In the genomic region with DNA sequence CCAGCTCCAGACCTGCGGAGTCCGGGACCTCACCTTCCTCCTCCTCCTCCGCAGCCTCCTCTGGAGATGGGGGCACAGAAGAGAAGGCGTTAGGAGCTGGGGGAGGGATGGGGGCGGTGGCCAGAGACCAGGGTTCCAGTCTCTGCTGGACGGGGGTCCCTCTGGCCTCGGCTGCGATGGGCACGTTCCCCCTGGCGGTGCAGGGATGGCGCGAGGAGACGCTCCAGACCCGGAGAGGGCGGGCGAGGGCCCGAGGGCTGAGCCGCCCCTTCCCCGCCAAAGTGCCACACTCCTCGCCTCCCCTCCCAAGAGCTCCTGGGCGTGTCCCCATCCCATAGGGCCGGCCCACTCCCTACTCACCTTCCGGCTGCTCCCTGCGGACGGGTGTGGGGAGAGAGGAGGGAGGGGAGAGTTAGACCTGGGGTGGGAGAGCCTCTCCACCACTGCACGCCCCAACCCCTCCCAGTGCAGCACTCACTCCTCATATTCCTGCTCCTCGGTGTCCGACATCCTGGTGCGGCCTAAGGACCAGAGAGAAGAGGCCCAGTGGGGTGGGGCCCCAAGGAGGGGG, we compare ENCODE assay signal across 8 cellular contexts. TPM values are rescaled to one million over a fixed set of nuclear protein-coding genes. Genes with fewer than 3 reads are reported as not detected.
A peak's percentile ranks its signal among the peaks of the same experiment; 100 is the strongest.
DNase-seq lines count a peak whose midpoint lies in the region; ATAC-seq and TF ChIP-seq lines count a peak whose summit lies in the region.

No MANE protein-coding gene starts in this region.

- H3K4me1 ChIP-seq in upper lobe of right lung: no peaks in the 10 kb centered on the region
- H3K4me1 ChIP-seq in CD8-positive, alpha-beta T cell (ENCODE audit: insufficient read depth, low read length): peaks cover 3% of the 10 kb centered on the region

- H3K4me1 Mint-ChIP-seq in activated CD8-positive, alpha-beta T cell treated with anti-CD3 and anti-CD28 coated beads, Interleukin-2, amount 10 ng/mL, durations not matched to agents 7 days and 5 days (ENCODE audit: low read depth): peaks cover 12% of the 10 kb centered on the region
- peaks cover 3% of the 10 kb centered on the region for H3K4me1 Mint-ChIP-seq in activated CD8-positive, alpha-beta T cell treated with anti-CD3 and anti-CD28 coated beads for 36 hours (ENCODE audit: low read depth)
- peaks cover 3% of the 10 kb centered on the region for H3K4me1 Mint-ChIP-seq in CD8-positive, alpha-beta T cell (ENCODE audit: low read depth)

- H3K9me3 Mint-ChIP-seq in activated CD8-positive, alpha-beta T cell treated with anti-CD3 and anti-CD28 coated beads, Interleukin-2, amount 10 ng/mL, durations not matched to agents 7 days and 5 days (ENCODE audit: insufficient read depth): peaks cover 4% of the 10 kb centered on the region
- H3K9me3 Mint-ChIP-seq in activated CD8-positive, alpha-beta T cell treated with anti-CD3 and anti-CD28 coated beads for 36 hours: peaks cover 5% of the 10 kb centered on the region
- no peaks in the 10 kb centered on the region for H3K9me3 Mint-ChIP-seq in CD8-positive, alpha-beta T cell

- peak overlapping the region; percentile 46 for H3K4me3 ChIP-seq in epithelial cell of esophagus (ENCODE audit: low read length)
- no peak overlapping the region for H3K4me3 ChIP-seq in upper lobe of right lung
- no peak overlapping the region for H3K4me3 ChIP-seq in CD8-positive, alpha-beta T cell (ENCODE audit: low read depth, low read length)

- no peaks in the 10 kb centered on the region for H3K36me3 ChIP-seq in upper lobe of right lung
- H3K36me3 ChIP-seq in CD8-positive, alpha-beta T cell (ENCODE audit: insufficient read depth, low read length): no peaks in the 10 kb centered on the region

- H3K27ac ChIP-seq in upper lobe of right lung: no peak overlapping the region
- H3K27ac ChIP-seq in CD8-positive, alpha-beta T cell (ENCODE audit: low read depth, low read length): no peak overlapping the region

- no peaks in the 10 kb centered on the region for H3K9me3 ChIP-seq in upper lobe of right lung
- H3K9me3 ChIP-seq in CD8-positive, alpha-beta T cell (ENCODE audit: low read length): no peaks in the 10 kb centered on the region

- peaks cover 45% of the 10 kb centered on the region for H3K27me3 Mint-ChIP-seq in activated CD8-positive, alpha-beta T cell treated with anti-CD3 and anti-CD28 coated beads, Interleukin-2, amount 10 ng/mL, durations not matched to agents 7 days and 5 days (ENCODE audit: low read depth)
- peaks cover 46% of the 10 kb centered on the region for H3K27me3 Mint-ChIP-seq in activated CD8-positive, alpha-beta T cell treated with anti-CD3 and anti-CD28 coated beads for 36 hours
- H3K27me3 Mint-ChIP-seq in CD8-positive, alpha-beta T cell (ENCODE audit: low read depth): peaks cover 50% of the 10 kb centered on the region

- no peaks in the 10 kb centered on the region for H3K36me3 Mint-ChIP-seq in activated CD8-positive, alpha-beta T cell treated with anti-CD3 and anti-CD28 coated beads, Interleukin-2, amount 10 ng/mL, durations not matched to agents 7 days and 5 days (ENCODE audit: low read depth)
- no peaks in the 10 kb centered on the region for H3K36me3 Mint-ChIP-seq in activated CD8-positive, alpha-beta T cell treated with anti-CD3 and anti-CD28 coated beads for 36 hours (ENCODE audit: low read depth)
- no peaks in the 10 kb centered on the region for H3K36me3 Mint-ChIP-seq in CD8-positive, alpha-beta T cell

- no peak for TF ChIP-seq CTCF in activated CD8-positive, alpha-beta T cell treated with anti-CD3 and anti-CD28 coated beads for 36 hours (IDR thresholded peaks at IDR 0.05)
- TF ChIP-seq CTCF in epithelial cell of esophagus (IDR thresholded peaks at IDR 0.05; ENCODE audit: insufficient read depth, low read depth, low read length, missing control alignments) (no peak), upper lobe of right lung (IDR thresholded peaks at IDR 0.05) (no peak)
- TF ChIP-seq CTCF in CD8-positive, alpha-beta T cell (IDR thresholded peaks at IDR 0.05): no peak

- intact Hi-C loops in activated CD8-positive, alpha-beta T cell treated with anti-CD3 and anti-CD28 coated beads for 36 hours (cut with micrococcal nuclease): no loop called here
- intact Hi-C loops in upper lobe of right lung (cut with DNase I): no loop called here
- intact Hi-C loops in CD8-positive, alpha-beta T cell (cut with DNase I, micrococcal nuclease): no loop called here

- CTCF ChIA-PET in activated CD8-positive, alpha-beta T cell treated with anti-CD3 and anti-CD28 coated beads, Interleukin-2, amount 10 ng/mL, durations not matched to agents 7 days and 5 days (lab: Charles Lee): interaction anchor here (1.1 to 1.9 kb wide), 2 partner anchors 13 to 20 kb away, joined by 3 to 8 read pairs; no protein-coding TSS in a partner anchor
- CTCF ChIA-PET in activated CD8-positive, alpha-beta T cell treated with anti-CD3 and anti-CD28 coated beads for 36 hours (lab: Charles Lee): interaction anchor here (0.7 to 1.4 kb wide), 5 partner anchors 10 to 357 kb away, joined by 3 to 6 read pairs (median 4); partner anchors contain the start of gene PPP1R12C
- CTCF ChIA-PET in CD8-positive, alpha-beta T cell (lab: Charles Lee): interaction anchor here (1.2 to 1.5 kb wide), 2 partner anchors 14 to 272 kb away, joined by 4 to 5 read pairs; no protein-coding TSS in a partner anchor

- ATAC-seq in activated CD8-positive, alpha-beta T cell treated with anti-CD3 and anti-CD28 coated beads, Interleukin-2, amount 10 ng/mL, durations not matched to agents 7 days and 5 days: peak; percentile 30
- ATAC-seq in activated CD8-positive, alpha-beta T cell treated with anti-CD3 and anti-CD28 coated beads for 36 hours: no peak
- peak; percentile 8 for ATAC-seq in upper lobe of right lung
- no peak for ATAC-seq in CD8-positive, alpha-beta T cell

- H3K4me3 Mint-ChIP-seq in activated CD8-positive, alpha-beta T cell treated with anti-CD3 and anti-CD28 coated beads, Interleukin-2, amount 10 ng/mL, durations not matched to agents 7 days and 5 days: no peak overlapping the region
- no peak overlapping the region for H3K4me3 Mint-ChIP-seq in activated CD8-positive, alpha-beta T cell treated with anti-CD3 and anti-CD28 coated beads for 36 hours
- no peak overlapping the region for H3K4me3 Mint-ChIP-seq in CD8-positive, alpha-beta T cell

- DNase-seq in activated CD8-positive, alpha-beta T cell treated with anti-CD3 and anti-CD28 coated beads, Interleukin-2, amount 10 ng/mL, durations not matched to agents 7 days and 5 days: no peak
- no peak for DNase-seq in activated CD8-positive, alpha-beta T cell treated with anti-CD3 and anti-CD28 coated beads for 36 hours
- DNase-seq in NCI-H510A treated with DMSO at 0.1 percent for 48 hours (lab: John Stamatoyannopoulos, UW): peak; percentile 85
- peak; percentile 32 for DNase-seq in epithelial cell of esophagus (ENCODE audit: low read depth)
- DNase-seq in upper lobe of right lung: no peak
- no peak for DNase-seq in NCI-H446 treated with DMSO at 0.1 percent for 48 hours (lab: John Stamatoyannopoulos, UW)
- DNase-seq in NK-92 treated with Interleukin-12 subunit alpha and Interleukin-12 subunit beta, amount 100 ng/mL, for 24 hours (lab: John Stamatoyannopoulos, UW): no peak
- DNase-seq in CD8-positive, alpha-beta T cell: no peak

- no peak overlapping the region for H3K27ac Mint-ChIP-seq in activated CD8-positive, alpha-beta T cell treated with anti-CD3 and anti-CD28 coated beads, Interleukin-2, amount 10 ng/mL, durations not matched to agents 7 days and 5 days
- H3K27ac Mint-ChIP-seq in activated CD8-positive, alpha-beta T cell treated with anti-CD3 and anti-CD28 coated beads for 36 hours: no peak overlapping the region
- H3K27ac Mint-ChIP-seq in CD8-positive, alpha-beta T cell: no peak overlapping the region

- POLR2A ChIA-PET in activated CD8-positive, alpha-beta T cell treated with anti-CD3 and anti-CD28 coated beads, Interleukin-2, amount 10 ng/mL, durations not matched to agents 7 days and 5 days (lab: Charles Lee): interaction anchor here (0.6 kb wide), 1 partner anchor 219 kb away, joined by 4 read pairs; no protein-coding TSS in a partner anchor
- POLR2A ChIA-PET in activated CD8-positive, alpha-beta T cell treated with anti-CD3 and anti-CD28 coated beads for 36 hours (lab: Charles Lee): interaction anchor here (0.5 to 0.8 kb wide), 2 partner anchors 43 to 182 kb away, joined by 3 to 4 read pairs; no protein-coding TSS in a partner anchor
- POLR2A ChIA-PET in CD8-positive, alpha-beta T cell (lab: Charles Lee): no interaction called here

- peaks cover 60% of the 10 kb centered on the region for H3K27me3 ChIP-seq in upper lobe of right lung
- peaks cover 14% of the 10 kb centered on the region for H3K27me3 ChIP-seq in CD8-positive, alpha-beta T cell (ENCODE audit: insufficient read depth, low read length)

RNA-seq across cellular contexts. Expression of gene TNNT1, which starts 2.3 kb away (rescaled TPM):
- not detected for total RNA-seq in activated CD8-positive, alpha-beta T cell treated with anti-CD3 and anti-CD28 coated beads, Interleukin-2, amount 10 ng/mL, durations not matched to agents 7 days and 5 days
- total RNA-seq in activated CD8-positive, alpha-beta T cell treated with anti-CD3 and anti-CD28 coated beads for 36 hours: not detected
- 1.2 TPM for total RNA-seq in upper lobe of right lung
- not detected for total RNA-seq in CD8-positive, alpha-beta T cell

RNA-seq across cellular contexts. Expression of gene TNNI3, which starts 10.8 kb away (rescaled TPM):
- not detected for total RNA-seq in activated CD8-positive, alpha-beta T cell treated with anti-CD3 and anti-CD28 coated beads, Interleukin-2, amount 10 ng/mL, durations not matched to agents 7 days and 5 days
- total RNA-seq in activated CD8-positive, alpha-beta T cell treated with anti-CD3 and anti-CD28 coated beads for 36 hours: not detected
- total RNA-seq in upper lobe of right lung: not detected
- total RNA-seq in CD8-positive, alpha-beta T cell: not detected

RNA-seq across cellular contexts. Expression of gene DNAAF3, which starts 19.7 kb away (rescaled TPM):
- under 1 TPM; 0.21 to 0.23 TPM for total RNA-seq in activated CD8-positive, alpha-beta T cell treated with anti-CD3 and anti-CD28 coated beads, Interleukin-2, amount 10 ng/mL, durations not matched to agents 7 days and 5 days
- total RNA-seq in activated CD8-positive, alpha-beta T cell treated with anti-CD3 and anti-CD28 coated beads for 36 hours: not detected
- 1.5 TPM for total RNA-seq in upper lobe of right lung
- not detected for total RNA-seq in CD8-positive, alpha-beta T cell

RNA-seq across cellular contexts. Expression of gene PPP1R12C, which starts 29.3 kb away (rescaled TPM):
- total RNA-seq in activated CD8-positive, alpha-beta T cell treated with anti-CD3 and anti-CD28 coated beads, Interleukin-2, amount 10 ng/mL, durations not matched to agents 7 days and 5 days: 100 to 1,000 TPM; 137 to 142 TPM
- total RNA-seq in activated CD8-positive, alpha-beta T cell treated with anti-CD3 and anti-CD28 coated beads for 36 hours: 10 to 100 TPM; 55.4 to 55.8 TPM
- total RNA-seq in upper lobe of right lung: 120 TPM
- 10 to 100 TPM; 93.8 to 97.6 TPM for total RNA-seq in CD8-positive, alpha-beta T cell

RNA-seq across cellular contexts. Expression of gene SYT5, which starts 33.4 kb away (rescaled TPM):
- total RNA-seq in activated CD8-positive, alpha-beta T cell treated with anti-CD3 and anti-CD28 coated beads, Interleukin-2, amount 10 ng/mL, durations not matched to agents 7 days and 5 days: 1 to 10 TPM in 1 of 2 experiments, under 1 TPM in 1; 0.47 to 1.3 TPM
- not detected for total RNA-seq in activated CD8-positive, alpha-beta T cell treated with anti-CD3 and anti-CD28 coated beads for 36 hours
- total RNA-seq in upper lobe of right lung: not detected
- total RNA-seq in CD8-positive, alpha-beta T cell: 1 to 10 TPM; 1.3 to 2.2 TPM

Comparison
In these comparisons a context has a peak if more than half of its experiments do, and no peak if none do; other contexts are left out.
1. ATAC-seq: peak in activated CD8-positive, alpha-beta T cell treated with anti-CD3 and anti-CD28 coated beads, Interleukin-2, amount 10 ng/mL, durations not matched to agents 7 days and 5 days (single experiment) and upper lobe of right lung (single experiment); none in activated CD8-positive, alpha-beta T cell treated with anti-CD3 and anti-CD28 coated beads for 36 hours (single experiment) and CD8-positive, alpha-beta T cell (single experiment).
2. DNase-seq: peak in NCI-H510A treated with DMSO at 0.1 percent for 48 hours (single experiment) and epithelial cell of esophagus (single experiment); none in activated CD8-positive, alpha-beta T cell treated with anti-CD3 and anti-CD28 coated beads, Interleukin-2, amount 10 ng/mL, durations not matched to agents 7 days and 5 days (single experiment), activated CD8-positive, alpha-beta T cell treated with anti-CD3 and anti-CD28 coated beads for 36 hours (single experiment), upper lobe of right lung (single experiment), NCI-H446 treated with DMSO at 0.1 percent for 48 hours (single experiment), NK-92 treated with Interleukin-12 subunit alpha and Interleukin-12 subunit beta, amount 100 ng/mL, for 24 hours (single experiment) and CD8-positive, alpha-beta T cell (0 of 7).